7 cellular contexts compared by ENCODE assay signal in the genomic region with DNA sequence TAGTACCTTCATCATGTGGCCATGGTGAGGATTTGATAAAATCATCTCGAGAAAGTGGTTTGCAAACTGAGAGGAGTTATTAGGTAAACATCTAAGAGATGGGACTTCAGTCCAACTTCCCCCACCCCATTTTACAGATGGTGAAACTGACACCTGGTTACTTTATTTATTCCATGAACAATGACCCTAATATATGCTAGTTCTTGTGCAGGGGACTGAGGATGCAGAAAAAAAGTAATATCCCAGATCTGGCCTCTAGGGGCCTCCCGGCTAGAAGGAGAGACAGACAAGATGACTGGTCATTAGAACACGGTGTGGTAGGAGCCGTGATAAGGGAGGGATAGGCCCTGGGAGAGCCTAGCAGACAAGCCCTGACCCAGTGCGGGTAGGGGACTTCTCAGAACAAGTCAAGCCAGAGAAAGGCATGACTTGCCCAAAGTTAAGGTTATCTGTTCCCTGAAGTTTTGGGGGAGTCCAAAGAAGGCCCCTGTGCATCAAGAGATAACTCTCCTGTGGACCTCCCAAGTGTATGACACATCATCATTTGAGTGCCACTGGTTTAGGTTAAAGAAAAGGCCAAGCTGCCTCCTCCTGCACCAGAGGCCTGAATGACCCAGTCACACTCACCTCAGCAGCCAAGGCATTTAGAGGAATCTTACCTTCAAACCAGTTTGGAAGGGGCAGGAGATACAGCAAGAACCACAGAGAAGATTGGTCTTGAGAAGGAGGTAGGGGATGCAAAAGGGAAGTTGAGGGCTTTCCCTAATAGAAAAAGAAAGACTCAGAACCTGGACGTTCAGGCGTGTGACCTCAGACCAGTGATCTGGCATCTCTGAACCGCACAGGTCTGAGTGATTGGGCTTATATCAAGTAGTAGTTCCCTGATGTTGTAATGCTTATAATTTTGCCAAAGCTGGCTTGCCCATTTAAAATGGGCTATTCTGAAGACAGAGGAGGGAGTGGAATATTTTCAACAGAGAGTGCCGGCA. TPM values are rescaled to one million over a fixed set of nuclear protein-coding genes. Genes with fewer than 3 reads are reported as not detected.
A peak's percentile ranks its signal among the peaks of the same experiment; 100 is the strongest.
DNase-seq lines count a peak whose midpoint lies in the region; ATAC-seq and TF ChIP-seq lines count a peak whose summit lies in the region.

No MANE protein-coding gene starts in this region.

- peaks cover 20% of the 10 kb centered on the region for H3K4me1 Mint-ChIP-seq in activated naive CD8-positive, alpha-beta T cell treated with anti-CD3 and anti-CD28 coated beads, Interleukin-2, amount 50 U/mL, for 24 hours

- H3K4me3 ChIP-seq in GM12864 (ENCODE audit: low read depth, low read length) (no peak overlapping the region), HUES6 (ENCODE audit: low read depth, low read length) (peak overlapping the region; percentile 18; the same call in 1 of the 2 replicates), astrocyte of the cerebellum (ENCODE audit: low read depth, low read length) (no peak overlapping the region), upper lobe of right lung (peak overlapping the region; percentile 56)

- no peak for DNase-seq in GM12864 (ENCODE audit: low read depth)
- DNase-seq in astrocyte of the cerebellum (ENCODE audit: low read depth): no peak
- peak; percentile 48 for DNase-seq in iris pigment epithelial cell (ENCODE audit: low read depth)
- DNase-seq in upper lobe of right lung: no peak
- DNase-seq in activated naive CD8-positive, alpha-beta T cell treated with anti-CD3 and anti-CD28 coated beads, Interleukin-2, amount 50 U/mL, for 24 hours: no peak

- in situ Hi-C loops in astrocyte of the cerebellum (cut with HindIII; ENCODE audit: low sequenced_read_pairs): no loop called here

- H3K4me3 Mint-ChIP-seq in activated naive CD8-positive, alpha-beta T cell treated with anti-CD3 and anti-CD28 coated beads, Interleukin-2, amount 50 U/mL, for 24 hours: no peak overlapping the region

- no peaks in the 10 kb centered on the region for H3K36me3 Mint-ChIP-seq in activated naive CD8-positive, alpha-beta T cell treated with anti-CD3 and anti-CD28 coated beads, Interleukin-2, amount 50 U/mL, for 24 hours (ENCODE audit: low read depth)

- intact Hi-C loops in upper lobe of right lung (cut with DNase I): no loop called here

- ATAC-seq in upper lobe of right lung (peak; percentile 43), HG03439 (IDR thresholded peaks at IDR 0.05; ENCODE audit: unreplicated experiment) (no peak)
- no peak for ATAC-seq in activated naive CD8-positive, alpha-beta T cell treated with anti-CD3 and anti-CD28 coated beads, Interleukin-2, amount 50 U/mL, for 24 hours

- no peak overlapping the region for H3K27ac Mint-ChIP-seq in activated naive CD8-positive, alpha-beta T cell treated with anti-CD3 and anti-CD28 coated beads, Interleukin-2, amount 50 U/mL, for 24 hours

- H3K9me3 ChIP-seq in HUES6 (ENCODE audit: control insufficient read depth, insufficient read depth, low read depth, low read length) (peaks cover 3% of the 10 kb centered on the region; the same call in 1 of the 2 replicates), upper lobe of right lung (no peaks in the 10 kb centered on the region)

- H3K27me3 ChIP-seq in HUES6 (ENCODE audit: control insufficient read depth, insufficient read depth, low read length) (no peaks in the 10 kb centered on the region), upper lobe of right lung (no peaks in the 10 kb centered on the region)

- H3K36me3 ChIP-seq in HUES6 (ENCODE audit: control insufficient read depth, insufficient read depth, low read length): peaks cover 3% of the 10 kb centered on the region; the same call in 1 of the 2 replicates
- no peaks in the 10 kb centered on the region for H3K36me3 ChIP-seq in upper lobe of right lung

- H3K4me1 ChIP-seq in HUES6 (ENCODE audit: control insufficient read depth, insufficient read depth, low read length) (peaks cover 41% of the 10 kb centered on the region), upper lobe of right lung (peaks cover 40% of the 10 kb centered on the region)

- H3K27me3 Mint-ChIP-seq in activated naive CD8-positive, alpha-beta T cell treated with anti-CD3 and anti-CD28 coated beads, Interleukin-2, amount 50 U/mL, for 24 hours: peaks cover 9% of the 10 kb centered on the region

- H3K9ac ChIP-seq in HUES6 (ENCODE audit: low read length): peak overlapping the region; percentile 7

- no peaks in the 10 kb centered on the region for H3K9me3 Mint-ChIP-seq in activated naive CD8-positive, alpha-beta T cell treated with anti-CD3 and anti-CD28 coated beads, Interleukin-2, amount 50 U/mL, for 24 hours

- peak; percentile 70 for TF ChIP-seq CTCF in GM12864 (IDR thresholded peaks at IDR 0.05; ENCODE audit: low read depth, low read length, missing control alignments)
- peak; percentile 53 for TF ChIP-seq CTCF in astrocyte of the cerebellum (IDR thresholded peaks at IDR 0.05; ENCODE audit: low read depth, low read length, missing control alignments)
- peak; percentile 55 for TF ChIP-seq CTCF in upper lobe of right lung (IDR thresholded peaks at IDR 0.05)

- H3K27ac ChIP-seq in HUES6 (ENCODE audit: low read depth, low read length) (no peak overlapping the region), upper lobe of right lung (peak overlapping the region; percentile 70)

RNA-seq across cellular contexts. Expression of gene CMKLR1, which starts 1.6 kb away (rescaled TPM):
- total RNA-seq in upper lobe of right lung: 29.1 TPM

Comparison
In these comparisons a context has a peak if more than half of its experiments do, and no peak if none do; other contexts are left out.
1. H3K4me3 ChIP-seq: peak in HUES6 (single experiment) and upper lobe of right lung (single experiment); none in GM12864 (single experiment) and astrocyte of the cerebellum (single experiment).
2. Peak in every context shown above with its lines, with median percentiles within 50 percentile points of each other: CTCF ChIP-seq.